ENCODE assay signal across 22 cellular contexts in the genomic region with DNA sequence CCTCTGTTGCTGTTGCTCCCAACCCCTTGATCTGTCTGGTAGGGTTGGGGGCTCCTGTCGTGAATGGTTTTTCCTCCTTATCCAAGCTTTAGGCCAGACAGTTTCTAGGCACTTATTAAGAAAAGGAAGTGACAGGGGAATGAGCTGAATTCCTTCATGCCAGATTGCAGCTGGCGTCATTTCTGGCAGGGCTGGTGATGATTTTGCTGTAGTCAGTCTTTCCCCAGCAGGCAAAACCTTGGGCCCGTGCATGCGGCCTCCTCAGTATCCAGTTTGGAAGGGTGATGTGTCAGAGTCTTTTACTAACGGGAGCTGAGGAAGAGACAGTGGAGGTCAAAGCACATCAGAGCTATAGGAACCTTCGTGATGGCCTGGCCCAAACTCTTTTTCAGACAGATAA. TPM values are rescaled to one million over a fixed set of nuclear protein-coding genes. Genes with fewer than 3 reads are reported as not detected.
A peak's percentile ranks its signal among the peaks of the same experiment; 100 is the strongest.
DNase-seq lines count a peak whose midpoint lies in the region; ATAC-seq and TF ChIP-seq lines count a peak whose summit lies in the region.
"Had no signal": no experiment of that assay in that cellular context is flagged by ENCODE, and none has a peak within 500 bp of the region (broad histone marks: within the 10 kb centered on the region; RNA-seq: fewer than 3 reads in every experiment).

No MANE protein-coding gene starts in this region.

- peak overlapping the region; percentile 68 for H3K27ac Mint-ChIP-seq in chondrocyte (ENCODE audit: unreplicated experiment)
- H3K27ac Mint-ChIP-seq: activated CD8-positive, alpha-beta T cell treated with anti-CD3 and anti-CD28 coated beads, Interleukin-2, amount 10 ng/mL, durations not matched to agents 7 days and 5 days; activated T-helper 1 cell treated with anti-CD3 and anti-CD28 coated beads, Interleukin-12 subunit alpha, Interleukin-12 subunit beta, Interleukin-2, Interleukin-4 antibody, amounts not matched to agents 30 ng/mL and 10 ng/mL and 1 ng/mL, durations not matched to agents 14 hours and 24 hours and 36 hours; CD4-positive, CD25-positive, alpha-beta regulatory T cell; dendritic cell treated with granulocyte-macrophage colony-stimulating factor and Interleukin-4, amounts not matched to agents 40 ng/mL and 50 ng/mL, for 4 days; T-cell had no signal

- TF ChIP-seq POLR2A in thyroid gland (IDR thresholded peaks at IDR 0.05): no peak
- TF ChIP-seq POLR2A in lower leg skin (IDR thresholded peaks at IDR 0.05): no peak

- ATAC-seq in HG03457 (IDR thresholded peaks at IDR 0.05; ENCODE audit: unreplicated experiment): no peak
- ATAC-seq: activated CD8-positive, alpha-beta T cell treated with anti-CD3 and anti-CD28 coated beads, Interleukin-2, amount 10 ng/mL, durations not matched to agents 7 days and 5 days; esophagus mucosa; left colon; Panc1; T-cell had no signal

- H3K36me3 ChIP-seq in right atrium auricular region (no peaks in the 10 kb centered on the region), thyroid gland (no peaks in the 10 kb centered on the region)
- H3K36me3 ChIP-seq: transverse colon had no signal

- 81 to 84% methylated on average over 6 of the region's 6 CpGs for WGBS in thyroid gland, 2 donors
- WGBS in lower leg skin, 2 donors: 47 to 51% methylated on average over 6 of the region's 6 CpGs

- no peaks in the 10 kb centered on the region for H3K27me3 Mint-ChIP-seq in chondrocyte (ENCODE audit: low read depth)
- H3K27me3 Mint-ChIP-seq: dendritic cell treated with granulocyte-macrophage colony-stimulating factor and Interleukin-4, amounts not matched to agents 40 ng/mL and 50 ng/mL, for 4 days; T-cell had no signal

- no peaks in the 10 kb centered on the region for H3K9me3 Mint-ChIP-seq in chondrocyte (ENCODE audit: low read depth)
- H3K9me3 Mint-ChIP-seq: activated T-helper 1 cell treated with anti-CD3 and anti-CD28 coated beads, Interleukin-12 subunit alpha, Interleukin-12 subunit beta, Interleukin-2, Interleukin-4 antibody, amounts not matched to agents 30 ng/mL and 10 ng/mL and 1 ng/mL, durations not matched to agents 14 hours and 24 hours and 36 hours; CD4-positive, CD25-positive, alpha-beta regulatory T cell; dendritic cell treated with granulocyte-macrophage colony-stimulating factor and Interleukin-4, amounts not matched to agents 40 ng/mL and 50 ng/mL, for 4 days; T-cell had no signal

- TF ChIP-seq CTCF in chondrocyte (IDR thresholded peaks at IDR 0.05) (no peak), right atrium auricular region (IDR thresholded peaks at IDR 0.05) (no peak), thyroid gland (IDR thresholded peaks at IDR 0.05) (no peak), lower leg skin (IDR thresholded peaks at IDR 0.05) (no peak)

- H3K27me3 ChIP-seq in right atrium auricular region: no peaks in the 10 kb centered on the region
- H3K27me3 ChIP-seq in thyroid gland: no peaks in the 10 kb centered on the region
- H3K27me3 ChIP-seq: hepatocyte, transverse colon had no signal

- H3K4me1 Mint-ChIP-seq in chondrocyte (ENCODE audit: low read depth): peaks cover 40% of the 10 kb centered on the region
- H3K4me1 Mint-ChIP-seq: CD4-positive, CD25-positive, alpha-beta regulatory T cell; T-cell had no signal

- H3K27ac ChIP-seq in right atrium auricular region (peak overlapping the region; percentile 1 to 42), thyroid gland (no peak overlapping the region)
- H3K27ac ChIP-seq: hepatocyte, HL-60, transverse colon, WERI-Rb-1 had no signal

- H3K4me3 ChIP-seq in right atrium auricular region (no peak overlapping the region), thyroid gland (replicated peaks in 1 of 3) (no peak overlapping the region), lower leg skin (ENCODE audit: low read depth, poor library complexity, severe bottlenecking) (no peak overlapping the region)
- H3K4me3 ChIP-seq: hepatocyte, smooth muscle cell, transverse colon had no signal

- H3K9me3 ChIP-seq in right atrium auricular region (no peaks in the 10 kb centered on the region), thyroid gland (no peaks in the 10 kb centered on the region)
- H3K9me3 ChIP-seq: transverse colon had no signal

- peaks cover 28% of the 10 kb centered on the region for H3K36me3 Mint-ChIP-seq in chondrocyte (ENCODE audit: low read depth)
- H3K36me3 Mint-ChIP-seq: CD4-positive, CD25-positive, alpha-beta regulatory T cell; T-cell had no signal

- peaks cover 0 to 50% of the 10 kb centered on the region in 2 donors for H3K4me1 ChIP-seq in right atrium auricular region
- peaks cover 4 to 12% of the 10 kb centered on the region in 2 donors for H3K4me1 ChIP-seq in thyroid gland
- H3K4me1 ChIP-seq: transverse colon had no signal

- intact Hi-C loops in thyroid gland (cut with DNase I) (no loop called here), lower leg skin (cut with DNase I; ENCODE audit: low total_unique reads) (no loop called here)

- DNase-seq in GM04504 (ENCODE audit: low read depth): peak; percentile 71
- no peak for DNase-seq in chondrocyte (ENCODE audit: low spot score)
- peak; percentile 70 for DNase-seq in right atrium auricular region (ENCODE audit: low spot score)
- peak; percentile 8 to 23 for DNase-seq in thyroid gland
- DNase-seq in activated CD8-positive, alpha-beta memory T cell treated with anti-CD3 and anti-CD28 coated beads, Interleukin-2, amount 50 U/mL, for 48 hours: no peak
- no peak for DNase-seq in lower leg skin (ENCODE audit: low spot score in 2 of 2)
- DNase-seq in islet precursor cell: no peak
- DNase-seq: activated CD8-positive, alpha-beta T cell treated with anti-CD3 and anti-CD28 coated beads, Interleukin-2, amount 10 ng/mL, durations not matched to agents 7 days and 5 days; CD4-positive, CD25-positive, alpha-beta regulatory T cell; left colon; NCI-H1092; T-cell; transverse colon; WERI-Rb-1 had no signal

- no peak overlapping the region for H3K4me3 Mint-ChIP-seq in chondrocyte (ENCODE audit: unreplicated experiment)
- H3K4me3 Mint-ChIP-seq: activated CD8-positive, alpha-beta T cell treated with anti-CD3 and anti-CD28 coated beads, Interleukin-2, amount 10 ng/mL, durations not matched to agents 7 days and 5 days; activated T-helper 1 cell treated with anti-CD3 and anti-CD28 coated beads, Interleukin-12 subunit alpha, Interleukin-12 subunit beta, Interleukin-2, Interleukin-4 antibody, amounts not matched to agents 30 ng/mL and 10 ng/mL and 1 ng/mL, durations not matched to agents 14 hours and 24 hours and 36 hours; CD4-positive, CD25-positive, alpha-beta regulatory T cell; dendritic cell treated with granulocyte-macrophage colony-stimulating factor and Interleukin-4, amounts not matched to agents 40 ng/mL and 50 ng/mL, for 4 days; T-cell had no signal

RNA-seq across cellular contexts. Expression of a gene that starts 58.8 kb away (rescaled TPM):
- total RNA-seq in chondrocyte (45.9 to 52.9 TPM (median 48.5 TPM) in 3 replicates), right atrium auricular region (1 to 10 TPM; 1.5 to 2.7 TPM), thyroid gland (10 to 100 TPM in 2 of 4 donors, 1 to 10 TPM in 2; 6.7 to 32.5 (median 10.6) TPM), lower leg skin (10 to 100 TPM in 3 of 4 donors, 1 to 10 TPM in 1; 9.4 to 16.1 (median 12.3) TPM)

Comparison
In these comparisons a context has a peak if more than half of its experiments do, and no peak if none do; other contexts are left out.
1. DNase-seq: peak in GM04504 (single experiment), right atrium auricular region (single experiment) and thyroid gland (2 of 2); none in chondrocyte (single experiment), activated CD8-positive, alpha-beta memory T cell treated with anti-CD3 and anti-CD28 coated beads, Interleukin-2, amount 50 U/mL, for 48 hours (single experiment), lower leg skin (0 of 2) and islet precursor cell (single experiment).
2. H3K27ac ChIP-seq: peak in right atrium auricular region (2 of 2); none in thyroid gland (0 of 3).